ENCODE assay signal across 21 cellular contexts in the genomic region with DNA sequence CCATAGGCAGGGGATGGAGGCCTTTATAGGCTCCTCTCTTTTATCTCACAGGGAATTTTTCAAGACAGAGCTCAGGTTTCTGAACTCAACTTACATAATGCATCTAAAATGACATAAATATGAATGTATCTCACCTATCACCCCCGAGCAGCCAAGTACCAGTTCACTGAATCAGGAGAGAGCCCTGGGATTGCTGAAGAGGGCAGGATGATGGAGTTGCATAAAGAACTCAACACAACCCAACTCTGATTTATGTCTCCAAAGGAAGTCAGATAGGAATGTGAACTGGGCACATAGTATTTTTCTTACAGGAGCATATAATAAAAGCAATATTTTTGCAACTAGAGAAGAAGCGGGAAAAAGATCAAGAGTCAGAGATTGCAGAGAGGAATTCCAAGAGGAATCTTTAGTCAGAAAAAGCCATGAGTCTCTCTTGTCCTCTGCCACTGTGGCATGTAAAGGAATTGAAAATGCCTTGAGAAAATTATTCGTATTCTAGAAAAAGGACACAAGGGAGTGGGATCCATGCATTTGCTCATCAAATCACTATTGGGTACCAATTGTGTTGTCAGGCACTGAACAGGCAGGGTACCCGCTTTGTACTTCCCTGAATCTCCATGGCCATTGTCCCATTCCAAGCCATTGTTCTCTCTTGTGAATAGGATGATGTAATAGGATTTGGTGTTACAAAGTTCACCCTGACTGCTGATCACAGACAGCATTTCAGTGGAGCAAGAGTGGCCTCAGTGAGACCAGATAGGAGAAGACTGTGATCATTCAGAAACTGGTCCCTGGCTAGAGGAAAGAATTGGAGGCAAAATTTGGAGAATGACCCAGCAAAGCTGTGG. TPM values are rescaled to one million over a fixed set of nuclear protein-coding genes. Genes with fewer than 3 reads are reported as not detected.
DNase-seq lines count a peak whose midpoint lies in the region; ATAC-seq and TF ChIP-seq lines count a peak whose summit lies in the region.
"Had no signal": no experiment of that assay in that cellular context is flagged by ENCODE, and none has a peak within 500 bp of the region (broad histone marks: within the 10 kb centered on the region; RNA-seq: fewer than 3 reads in every experiment).

No MANE protein-coding gene starts in this region.

- no peak for TF ChIP-seq RAD21 in IMR-90 (IDR thresholded peaks at IDR 0.05; ENCODE audit: low read length)

- in situ Hi-C loops in IMR-90 (cut with MboI; ENCODE audit: low sequenced_read_pairs) = no loop called here

- H3K27ac ChIP-seq in IMR-90 (ENCODE audit: insufficient read depth, low read length) (no peak overlapping the region), dorsolateral prefrontal cortex (peak overlapping the region; percentile 13 to 94 (median 84)), psoas muscle (peak overlapping the region; percentile 40)
- H3K27ac ChIP-seq: SJCRH30, testis had no signal

- no peak overlapping the region for H4K8ac ChIP-seq in IMR-90 (ENCODE audit: low read depth in 2 of 2, low read length in 2 of 2)

- H3K23ac ChIP-seq in IMR-90 (ENCODE audit: low read depth, low read length) = no peak overlapping the region

- no peak overlapping the region for H4K5ac ChIP-seq in IMR-90 (ENCODE audit: low read depth, low read length)

- peaks cover 40 to 85% of the 10 kb centered on the region in 2 experiments for H3K79me1 ChIP-seq in IMR-90 (ENCODE audit: low read depth in 1 of 2, low read length in 2 of 2)

- peaks cover 8% of the 10 kb centered on the region; the same call in 1 of the 2 replicates for H4K20me1 ChIP-seq in IMR-90 (ENCODE audit: insufficient read depth, low read length)

- 100% methylated on average over 1 of the region's 4 CpGs; no CpG with 5 or more reads in 1 of the 2 experiments for WGBS in IMR-90 (ENCODE audit: extremely low coverage in 2 of 2, insufficient read length in 1 of 2), 2 experiments
- WGBS in psoas muscle, 3 donors = 82 to 88% (median 87%) methylated on average over 4 of the region's 4 CpGs

- H3K4me2 ChIP-seq in IMR-90 (ENCODE audit: low read depth, low read length) = no peak overlapping the region

- H3K56ac ChIP-seq in IMR-90 (ENCODE audit: extremely low read depth, insufficient read depth, low read length) = no peak overlapping the region; the same call in 1 of the 2 replicates

- H3K9me1 ChIP-seq in IMR-90 (ENCODE audit: insufficient read depth, low read length) = peaks cover 13% of the 10 kb centered on the region

- no peak overlapping the region for H2BK5ac ChIP-seq in IMR-90 (ENCODE audit: low read depth, low read length, poor library complexity, severe bottlenecking)

- H3K9me3 ChIP-seq in IMR-90 (ENCODE audit: control insufficient read depth, insufficient read depth, low read length) (no peaks in the 10 kb centered on the region), psoas muscle (no peaks in the 10 kb centered on the region)
- H3K9me3 ChIP-seq: SJCRH30, testis had no signal

- H3K4me3 ChIP-seq in IMR-90 (ENCODE audit: insufficient read depth, low read depth, low read length) (no peak overlapping the region), dorsolateral prefrontal cortex (no peak overlapping the region), psoas muscle (no peak overlapping the region)
- H3K4me3 ChIP-seq: lung, SJCRH30, testis had no signal

- TF ChIP-seq POLR2A in IMR-90 (IDR thresholded peaks at IDR 0.05; ENCODE audit: low read depth, low read length) = no peak

- H2BK15ac ChIP-seq in IMR-90 (ENCODE audit: low read depth, low read length) = 0 out of 3 replicates have a peak overlapping the region, but pooled peaks have one; percentile 6

- CTCF ChIA-PET in IMR-90 (lab: Yijun Ruan, JAX) = interaction anchor here (1.1 kb wide), 1 partner anchor 10 kb away, joined by 4 read pairs; no protein-coding TSS in a partner anchor

- no peak for DNase-seq in IMR-90
- peak in 2 of 10 donors; percentile 56 to 62 for DNase-seq in dorsolateral prefrontal cortex
- DNase-seq in left colon = no peak
- DNase-seq in psoas muscle = no peak
- no peak for DNase-seq in SIG-M5 treated with dmso at 0.1 percent for 504 hours (lab: John Stamatoyannopoulos, UW; ENCODE audit: unreplicated experiment)
- DNase-seq in activated CD4-positive, alpha-beta T cell treated with anti-CD3 and anti-CD28 coated beads, Interleukin-2, amount 50 U/mL, for 4 hours = no peak
- DNase-seq in DMS153 treated with DMSO at 0.1 percent for 48 hours (lab: John Stamatoyannopoulos, UW; ENCODE audit: unreplicated experiment) = no peak
- DNase-seq: activated CD4-positive, alpha-beta T cell treated with anti-CD3 and anti-CD28 coated beads for 36 hours; activated naive CD4-positive, alpha-beta T cell treated with anti-CD3 and anti-CD28 coated beads for 36 hours; AML-193; GF-D8; NCI-H2029 treated with DMSO at 0.1 percent for 48 hours; NCI-H510A treated with DMSO at 0.1 percent for 48 hours; SJCRH30; stimulated activated CD4-positive, alpha-beta T cell treated with anti-CD3 and anti-CD28 coated beads, Interleukin-2, amount 100 ng/mL, for 24 hours; T-helper 9 cell; testis had no signal

- H2AK5ac ChIP-seq in IMR-90 (ENCODE audit: low read depth, low read length) = peak overlapping the region; percentile 35; the same call in 1 of the 2 replicates

- dilution Hi-C loops in IMR-90 (cut with HindIII; ENCODE audit: low sequenced_read_pairs, unreplicated experiment) = no loop called here

- no peak overlapping the region for H2BK20ac ChIP-seq in IMR-90 (ENCODE audit: low read depth, low read length)

- H3K9ac ChIP-seq in IMR-90 (ENCODE audit: low read depth, low read length) = no peak overlapping the region

- H3K14ac ChIP-seq in IMR-90 (replicated peaks; ENCODE audit: low read depth, low read length) = no peak overlapping the region

- H3K36me3 ChIP-seq in IMR-90 (ENCODE audit: control insufficient read depth, insufficient read depth, low read length) (peaks cover 3% of the 10 kb centered on the region), psoas muscle (ENCODE audit: insufficient read depth in 1 of 2, low read depth in 1 of 2) (no peaks in the 10 kb centered on the region)
- H3K36me3 ChIP-seq: SJCRH30 had no signal

- POLR2A ChIA-PET in IMR-90 (lab: Charles Lee; ENCODE audit: unreplicated experiment) = interaction anchor here (0.6 kb wide), 1 partner anchor 785 kb away, joined by 3 read pairs; no protein-coding TSS in a partner anchor

- no peaks in the 10 kb centered on the region for H3K27me3 ChIP-seq in IMR-90 (ENCODE audit: control insufficient read depth, insufficient read depth, low read length)
- H3K27me3 ChIP-seq in dorsolateral prefrontal cortex = no peaks in the 10 kb centered on the region
- H3K27me3 ChIP-seq in psoas muscle (ENCODE audit: insufficient read depth in 3 of 3, low read length in 2 of 3) = no peaks in the 10 kb centered on the region
- H3K27me3 ChIP-seq: SJCRH30, testis had no signal

- intact Hi-C loops in IMR-90 (cut with micrococcal nuclease) (no loop called here), dorsolateral prefrontal cortex (cut with DNase I) (no loop called here), left colon (cut with DNase I, micrococcal nuclease) (no loop called here), psoas muscle (cut with DNase I) (no loop called here)

- H2AFZ ChIP-seq in IMR-90 (replicated peaks; ENCODE audit: low read length, poor library complexity) = no peak overlapping the region

- H2AK9ac ChIP-seq in IMR-90 (replicated peaks; ENCODE audit: low read depth, low read length, poor library complexity) = no peak overlapping the region

- no peak overlapping the region for H3K18ac ChIP-seq in IMR-90 (ENCODE audit: low read depth, low read length)

- BruUV-seq in IMR-90 (replicated peaks; lab: Mats Ljungman, UMichigan) = no TSS peak

- H4K91ac ChIP-seq in IMR-90 (ENCODE audit: insufficient read depth, low read depth, low read length) = no peak overlapping the region

- H3K4me1 ChIP-seq in IMR-90 (ENCODE audit: control insufficient read depth, insufficient read depth, low read length) = peaks cover 14% of the 10 kb centered on the region
- peaks cover 71% of the 10 kb centered on the region for H3K4me1 ChIP-seq in psoas muscle
- H3K4me1 ChIP-seq: testis had no signal

- H2BK120ac ChIP-seq in IMR-90 (ENCODE audit: low read depth, low read length) = no peak overlapping the region

- TF ChIP-seq CTCF in IMR-90 (conservative IDR thresholded peaks at IDR 0.05; ENCODE audit: low read depth, low read length) = no peak
- TF ChIP-seq CTCF in dorsolateral prefrontal cortex (IDR thresholded peaks at IDR 0.05 in 54 of 56, conservative IDR thresholded peaks at IDR 0.05 in 2 of 56; ENCODE audit: low read depth in 1 of 56, partially characterized antibody in 56 of 56) = peak in 7 of 56 donors; percentile 6 to 34 (median 19)
- TF ChIP-seq CTCF in psoas muscle (IDR thresholded peaks at IDR 0.05) = no peak

- H3K4ac ChIP-seq in IMR-90 (ENCODE audit: low read depth, low read length) = peak overlapping the region; percentile 9; the same call in 1 of the 2 replicates

- ATAC-seq in IMR-90 (ENCODE audit: low read depth) (no peak), left colon (peak; percentile 61), psoas muscle (peak in 1 of 4 donors; percentile 30), HG03175 (IDR thresholded peaks at IDR 0.05; ENCODE audit: unreplicated experiment) (no peak)
- ATAC-seq: activated CD4-positive, alpha-beta T cell treated with anti-CD3 and anti-CD28 coated beads for 36 hours; HCT116; sciatic nerve had no signal

TF ChIP-seq in IMR-90, 13 proteins besides CTCF, POLR2A, EP300 and RAD21 (continues in another document):
- TF ChIP-seq BHLHE40 (IDR thresholded peaks at IDR 0.05; ENCODE audit: low read depth, low read length) (no peak), FOS (IDR thresholded peaks at IDR 0.05; ENCODE audit: low read depth, low read length) (no peak), RFX5 (IDR thresholded peaks at IDR 0.05; ENCODE audit: low read depth, low read length) (no peak), MAZ (IDR thresholded peaks at IDR 0.05; ENCODE audit: borderline replicate concordance, low read depth, low read length) (no peak), CHD1 (IDR thresholded peaks at IDR 0.05; ENCODE audit: low read depth, low read length) (no peak), MXI1 (IDR thresholded peaks at IDR 0.05; ENCODE audit: borderline replicate concordance, low read depth, low read length) (no peak), SMC3 (IDR thresholded peaks at IDR 0.05; ENCODE audit: low read depth, low read length) (no peak), NFE2L2 (IDR thresholded peaks at IDR 0.05; ENCODE audit: low read depth, low read length) (no peak)

RNA-seq across cellular contexts. Expression of a gene that starts 16.3 kb away (rescaled TPM):
- total RNA-seq in IMR-90 (2012; rRNA removed) (61.4 and 72.2 TPM in 2 replicates), dorsolateral prefrontal cortex (10 to 100 TPM; 25.8 to 95.7 (median 45.8) TPM), left colon (10 to 100 TPM; 72.3 to 97.8 TPM), psoas muscle (10 to 100 TPM; 18.9 to 33.4 (median 25.1) TPM)
- polyA plus RNA-seq in IMR-90 (2012; rRNA removed) (16.1 and 16.8 TPM in 2 replicates), psoas muscle (1 to 10 TPM; 4.4 to 9.6 (median 5.5) TPM)
- 7.9 and 9.9 TPM in 2 replicates for polyA plus RNA-seq in IMR-90 (2012; cell fraction: cytosol; rRNA removed)
- 14.3 and 33.4 TPM in 2 replicates for polyA plus RNA-seq in IMR-90 (2012; cell fraction: nucleus; rRNA removed; ENCODE audit: low replicate concordance)
- total RNA-seq: activated CD4-positive, alpha-beta T cell treated with anti-CD3 and anti-CD28 coated beads for 36 hours; activated naive CD4-positive, alpha-beta T cell treated with anti-CD3 and anti-CD28 coated beads for 36 hours had no signal
